Comparison of ENCODE assay signal across 2 cellular contexts in genomic region chr20:40006168-40006860, GRCh38.
A peak's percentile ranks its signal among the peaks of the same experiment; 100 is the strongest.
TF ChIP-seq lines count a peak whose summit lies in the region.

No MANE protein-coding gene starts in this region.

TF ChIP-seq in liver, 16 proteins besides CTCF, POLR2A, EP300 and RAD21 (continued from another document):
- peak; percentile 51 for TF ChIP-seq HNF4G (IDR thresholded peaks at IDR 0.05)
- TF ChIP-seq ZBTB33 (IDR thresholded peaks at IDR 0.05) = peak; percentile 40
- peak; percentile 80 to 83 for TF ChIP-seq HNF4A (conservative IDR thresholded peaks at IDR 0.05)
- no peak for TF ChIP-seq EGR1 (IDR thresholded peaks at IDR 0.05; ENCODE audit: low read depth in 2 of 2)
- no peak for TF ChIP-seq ATF3 (IDR thresholded peaks at IDR 0.05)
- peak in 1 of 2 donors; percentile 61 for TF ChIP-seq JUND (IDR thresholded peaks at IDR 0.05)
- peak; percentile 52 for TF ChIP-seq TAF1 (conservative IDR thresholded peaks at IDR 0.05)
- no peak for TF ChIP-seq GABPA (IDR thresholded peaks at IDR 0.05 in 1 of 2, conservative IDR thresholded peaks at IDR 0.05 in 1 of 2)
- peak; percentile 53 for TF ChIP-seq FOXA1 (IDR thresholded peaks at IDR 0.05)
- peak; percentile 88 for TF ChIP-seq FOXA2 (IDR thresholded peaks at IDR 0.05)
- peak; percentile 71 for TF ChIP-seq REST (IDR thresholded peaks at IDR 0.05)
TF ChIP-seq in liver: peak in this region for 12.

TF ChIP-seq in HepG2, 621 proteins besides CTCF, POLR2A, EP300 and RAD21 (continued from another document):
- TF ChIP-seq ATF6 (CRISPR knock-in tag; conservative IDR thresholded peaks at IDR 0.05) (no peak), ZFP90 (CRISPR knock-in tag; IDR thresholded peaks at IDR 0.05; ENCODE audit: borderline replicate concordance) (no peak), ZFP91 (CRISPR knock-in tag; IDR thresholded peaks at IDR 0.05; ENCODE audit: borderline replicate concordance) (no peak), ZBED4 (CRISPR knock-in tag; IDR thresholded peaks at IDR 0.05; ENCODE audit: borderline replicate concordance) (no peak), LBX2 (CRISPR knock-in tag; IDR thresholded peaks at IDR 0.05; ENCODE audit: borderline replicate concordance) (no peak), GTF3A (CRISPR knock-in tag; conservative IDR thresholded peaks at IDR 0.05) (no peak), ZBTB42 (CRISPR knock-in tag; IDR thresholded peaks at IDR 0.05) (no peak), ZNF512 (CRISPR knock-in tag; IDR thresholded peaks at IDR 0.05) (no peak), ZNF775 (CRISPR knock-in tag; IDR thresholded peaks at IDR 0.05; ENCODE audit: borderline replicate concordance) (no peak), ZNF256 (CRISPR knock-in tag; conservative IDR thresholded peaks at IDR 0.05) (no peak), ZBTB21 (CRISPR knock-in tag; IDR thresholded peaks at IDR 0.05) (no peak), JDP2 (CRISPR knock-in tag; IDR thresholded peaks at IDR 0.05; ENCODE audit: borderline replicate concordance) (no peak), NONO (IDR thresholded peaks at IDR 0.05) (no peak), NONO (CRISPR knock-in tag; conservative IDR thresholded peaks at IDR 0.05) (no peak), CREM (IDR thresholded peaks at IDR 0.05) (no peak), CREM (CRISPR knock-in tag; IDR thresholded peaks at IDR 0.05) (no peak), MAFG (CRISPR knock-in tag; IDR thresholded peaks at IDR 0.05) (no peak), NRL (CRISPR knock-in tag; IDR thresholded peaks at IDR 0.05; ENCODE audit: borderline replicate concordance) (no peak)
